In the genomic region with DNA sequence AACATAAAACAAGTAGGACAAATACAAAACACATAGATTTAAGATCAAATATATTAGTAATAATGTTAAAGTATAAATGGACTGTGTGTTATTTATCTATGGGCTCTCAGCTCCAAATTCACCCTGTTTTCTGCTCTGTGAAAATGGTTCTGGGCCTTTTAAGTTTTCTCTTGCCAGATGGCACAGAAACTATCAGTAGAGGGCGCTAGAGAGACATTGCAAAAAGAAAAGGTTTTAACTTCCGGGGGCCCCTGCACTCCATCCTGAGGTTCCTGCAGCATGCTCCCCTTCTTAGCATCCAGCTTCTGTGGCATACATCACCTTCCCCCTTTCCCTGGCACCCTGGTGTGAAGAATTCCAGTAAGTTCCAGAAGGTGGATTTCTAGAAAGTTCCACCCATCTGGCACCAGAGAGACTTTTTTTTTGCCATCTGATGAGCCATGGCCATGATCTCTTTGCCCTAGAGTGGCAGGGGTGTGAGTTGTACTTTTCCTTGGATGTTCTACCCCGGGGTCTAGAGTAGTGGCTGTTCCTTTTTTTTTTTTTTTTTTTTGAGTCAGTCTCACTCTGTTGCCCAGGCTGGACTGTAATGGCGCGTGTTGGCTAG, we compare ENCODE assay signal across 11 cellular contexts. TPM values are rescaled to one million over a fixed set of nuclear protein-coding genes. Genes with fewer than 3 reads are reported as not detected.
DNase-seq lines count a peak whose midpoint lies in the region; ATAC-seq and TF ChIP-seq lines count a peak whose summit lies in the region.
"Had no signal": no experiment of that assay in that cellular context is flagged by ENCODE, and none has a peak within 500 bp of the region (broad histone marks: within the 10 kb centered on the region; RNA-seq: fewer than 3 reads in every experiment).

No MANE protein-coding gene starts in this region.

- no peaks in the 10 kb centered on the region for H3K36me3 Mint-ChIP-seq in activated naive CD4-positive, alpha-beta T cell treated with anti-CD3 and anti-CD28 coated beads, Interleukin-2, amount 10 ng/mL, durations not matched to agents 7 days and 5 days
- H3K36me3 Mint-ChIP-seq: brain had no signal

- peak; percentile 9 for DNase-seq in activated CD4-positive, alpha-beta T cell treated with anti-CD3 and anti-CD28 coated beads for 48 hours
- DNase-seq in activated CD4-positive, alpha-beta T cell treated with anti-CD3 and anti-CD28 coated beads, Interleukin-2, amount 50 U/mL, for 4 hours, result no peak
- DNase-seq in MV-4-11 (lab: John Stamatoyannopoulos, UW) (peak; percentile 32), cardiac fibroblast (ENCODE audit: low read depth in 2 of 2) (peak; percentile 2 to 34), renal cortical epithelial cell (ENCODE audit: low read depth) (peak; percentile 5), NCI-H1048 (lab: John Stamatoyannopoulos, UW) (no peak)
- no peak for DNase-seq in activated naive CD4-positive, alpha-beta T cell treated with anti-CD3 and anti-CD28 coated beads, Interleukin-2, amount 10 ng/mL, durations not matched to agents 7 days and 5 days
- DNase-seq: DMS153 had no signal

- no peaks in the 10 kb centered on the region for H3K9me3 Mint-ChIP-seq in activated naive CD4-positive, alpha-beta T cell treated with anti-CD3 and anti-CD28 coated beads, Interleukin-2, amount 10 ng/mL, durations not matched to agents 7 days and 5 days
- H3K9me3 Mint-ChIP-seq: brain had no signal

- no peak overlapping the region for H3K4me3 Mint-ChIP-seq in activated naive CD4-positive, alpha-beta T cell treated with anti-CD3 and anti-CD28 coated beads, Interleukin-2, amount 10 ng/mL, durations not matched to agents 7 days and 5 days
- H3K4me3 Mint-ChIP-seq: brain had no signal

- no peaks in the 10 kb centered on the region for H3K27me3 Mint-ChIP-seq in activated naive CD4-positive, alpha-beta T cell treated with anti-CD3 and anti-CD28 coated beads, Interleukin-2, amount 10 ng/mL, durations not matched to agents 7 days and 5 days
- H3K27me3 Mint-ChIP-seq: brain had no signal

- CTCF ChIA-PET in activated naive CD4-positive, alpha-beta T cell treated with anti-CD3 and anti-CD28 coated beads, Interleukin-2, amount 10 ng/mL, durations not matched to agents 7 days and 5 days (lab: Charles Lee), result interaction anchor here (1.7 kb wide), 1 partner anchor 15 kb away, joined by 4 read pairs; no protein-coding TSS in a partner anchor

- H3K4me3 ChIP-seq in cardiac fibroblast (replicated peaks in 1 of 2; ENCODE audit: low read depth in 2 of 2, low read length in 2 of 2), result no peak overlapping the region
- H3K4me3 ChIP-seq: SK-N-MC had no signal

- ATAC-seq in GM21381 (IDR thresholded peaks at IDR 0.05; ENCODE audit: unreplicated experiment), result no peak

- H3K4me1 Mint-ChIP-seq in activated naive CD4-positive, alpha-beta T cell treated with anti-CD3 and anti-CD28 coated beads, Interleukin-2, amount 10 ng/mL, durations not matched to agents 7 days and 5 days, result peaks cover 4% of the 10 kb centered on the region
- H3K4me1 Mint-ChIP-seq: brain had no signal

- H3K27ac Mint-ChIP-seq in activated naive CD4-positive, alpha-beta T cell treated with anti-CD3 and anti-CD28 coated beads, Interleukin-2, amount 10 ng/mL, durations not matched to agents 7 days and 5 days, result no peak overlapping the region
- H3K27ac Mint-ChIP-seq: brain had no signal

- peak; percentile 47 for TF ChIP-seq CTCF in cardiac fibroblast (IDR thresholded peaks at IDR 0.05; ENCODE audit: low read depth, low read length)

RNA-seq across cellular contexts. Expression of a gene that starts 29.3 kb away (rescaled TPM):
- total RNA-seq in renal cortical epithelial cell, result 23.4 and 31.2 TPM in 2 replicates

RNA-seq across cellular contexts. Expression of a gene that starts 29.4 kb away (rescaled TPM):
- 106 and 109 TPM in 2 replicates for total RNA-seq in renal cortical epithelial cell

RNA-seq across cellular contexts. Expression of a gene that starts 58.6 kb away (rescaled TPM):
- 21.2 and 25.9 TPM in 2 replicates for total RNA-seq in renal cortical epithelial cell

Comparison
In these comparisons a context has a peak if more than half of its experiments do, and no peak if none do; other contexts are left out.
1. DNase-seq: peak in activated CD4-positive, alpha-beta T cell treated with anti-CD3 and anti-CD28 coated beads for 48 hours (single experiment), MV-4-11 (single experiment), cardiac fibroblast (2 of 2) and renal cortical epithelial cell (single experiment); none in activated CD4-positive, alpha-beta T cell treated with anti-CD3 and anti-CD28 coated beads, Interleukin-2, amount 50 U/mL, for 4 hours (0 of 2), activated naive CD4-positive, alpha-beta T cell treated with anti-CD3 and anti-CD28 coated beads, Interleukin-2, amount 10 ng/mL, durations not matched to agents 7 days and 5 days (single experiment) and NCI-H1048 (single experiment).